10 cellular contexts compared by ENCODE assay signal in genomic region chr6:156953125-156953477, GRCh38.
A peak's percentile ranks its signal among the peaks of the same experiment; 100 is the strongest.
DNase-seq lines count a peak whose midpoint lies in the region; ATAC-seq and TF ChIP-seq lines count a peak whose summit lies in the region.
"Had no signal": no experiment of that assay in that cellular context is flagged by ENCODE, and none has a peak within 500 bp of the region (broad histone marks: within the 10 kb centered on the region; RNA-seq: fewer than 3 reads in every experiment).

No MANE protein-coding gene starts in this region.

- H3K4me1 Mint-ChIP-seq in glutamatergic neuron (ENCODE audit: low read depth, unreplicated experiment) = peaks cover 48% of the 10 kb centered on the region

- H3K27ac Mint-ChIP-seq in glutamatergic neuron (ENCODE audit: unreplicated experiment) = peak overlapping the region; percentile 86

- no peak for ATAC-seq in GM21367 (IDR thresholded peaks at IDR 0.05; ENCODE audit: unreplicated experiment)
- ATAC-seq in GM19463 (IDR thresholded peaks at IDR 0.05; ENCODE audit: unreplicated experiment) = no peak
- ATAC-seq: Panc1 had no signal

- peak overlapping the region; percentile 84 for H3K27ac ChIP-seq in SK-N-MC

- no peaks in the 10 kb centered on the region for H3K36me3 Mint-ChIP-seq in glutamatergic neuron (ENCODE audit: unreplicated experiment)

- H3K36me3 ChIP-seq in SK-N-MC (ENCODE audit: insufficient read depth, low read length) (no peaks in the 10 kb centered on the region), skeletal muscle satellite cell (ENCODE audit: insufficient read depth, low read length) (no peaks in the 10 kb centered on the region)

- H3K4me3 ChIP-seq in SK-N-MC = peak overlapping the region; percentile 65
- H3K4me3 ChIP-seq in skeletal muscle satellite cell (ENCODE audit: low read length) = peak overlapping the region; percentile 59

- peaks cover 7% of the 10 kb centered on the region for H3K9me3 Mint-ChIP-seq in glutamatergic neuron (ENCODE audit: unreplicated experiment)

- peak overlapping the region; percentile 75 for H3K4me2 ChIP-seq in skeletal muscle satellite cell (ENCODE audit: low read length)

- H3K9ac ChIP-seq in SK-N-MC (ENCODE audit: insufficient read length) (no peak overlapping the region), skeletal muscle satellite cell (ENCODE audit: low read depth, low read length) (peak overlapping the region; percentile 65)

- peak overlapping the region; percentile 78 for H3K4me3 Mint-ChIP-seq in glutamatergic neuron (ENCODE audit: unreplicated experiment)

- no peaks in the 10 kb centered on the region for H3K27me3 Mint-ChIP-seq in glutamatergic neuron (ENCODE audit: unreplicated experiment)

- no peak for TF ChIP-seq CTCF in glutamatergic neuron (IDR thresholded peaks at IDR 0.05; ENCODE audit: partially characterized antibody, unreplicated experiment)

- H3K9me3 ChIP-seq in SK-N-MC (ENCODE audit: low read depth, low read length) (no peaks in the 10 kb centered on the region), skeletal muscle satellite cell (replicated peaks; ENCODE audit: low read length) (no peaks in the 10 kb centered on the region)

- peak; percentile 37 for DNase-seq in NCI-H1092 treated with DMSO at 0.1 percent for 48 hours (lab: John Stamatoyannopoulos, UW)
- DNase-seq in NCI-H1092 (lab: John Stamatoyannopoulos, UW) = no peak
- no peak for DNase-seq in SK-N-MC (ENCODE audit: low read depth, low spot score)
- DNase-seq in glutamatergic neuron = no peak
- DNase-seq in NCI-H2196 treated with DMSO at 0.1 percent for 48 hours (lab: John Stamatoyannopoulos, UW; ENCODE audit: unreplicated experiment) = no peak
- DNase-seq: stimulated activated CD8-positive, alpha-beta memory T cell treated with anti-CD3 and anti-CD28 coated beads, Interleukin-4, amount 100 ng/mL, for 48 hours had no signal

- peaks cover 73% of the 10 kb centered on the region for H3K4me1 ChIP-seq in skeletal muscle satellite cell (ENCODE audit: control insufficient read depth, insufficient read depth, low read length)

- H3K27me3 ChIP-seq in skeletal muscle satellite cell (ENCODE audit: control insufficient read depth, insufficient read depth, low read length) = no peaks in the 10 kb centered on the region
